ENCODE assay signal across 21 cellular contexts in genomic region chr7:101119876-101120275, GRCh38. TPM values are rescaled to one million over a fixed set of nuclear protein-coding genes. Genes with fewer than 3 reads are reported as not detected.
DNase-seq lines count a peak whose midpoint lies in the region; ATAC-seq and TF ChIP-seq lines count a peak whose summit lies in the region.
"Had no signal": no experiment of that assay in that cellular context is flagged by ENCODE, and none has a peak within 500 bp of the region (broad histone marks: within the 10 kb centered on the region; RNA-seq: fewer than 3 reads in every experiment).

No MANE protein-coding gene starts in this region.

- H3K4me1 ChIP-seq in mammary epithelial cell (ENCODE audit: insufficient read depth, low read length) (peaks cover 34% of the 10 kb centered on the region), mesenchymal stem cell (ENCODE audit: control insufficient read depth, insufficient read depth, low read depth, low read length) (peaks cover 28% of the 10 kb centered on the region)
- H3K4me1 ChIP-seq: pancreas had no signal

- H3K27ac Mint-ChIP-seq in MCF 10A (ENCODE audit: low read depth, unreplicated experiment), result no peak overlapping the region

- POLR2A ChIA-PET in MCF 10A (lab: Yijun Ruan, JAX), result interaction anchor here (0.6 kb wide), 1 partner anchor 16 kb away, joined by 3 read pairs; no protein-coding TSS in a partner anchor

- peak overlapping the region; percentile 62 for H2BK15ac ChIP-seq in mesenchymal stem cell (ENCODE audit: low read depth, poor library complexity, severe bottlenecking)

- H3K27ac ChIP-seq in mammary epithelial cell (ENCODE audit: insufficient read depth, low read depth, low read length), result no peak overlapping the region
- H3K27ac ChIP-seq in mesenchymal stem cell (ENCODE audit: low read length, poor library complexity, severe bottlenecking), result peak overlapping the region; percentile 15
- H3K27ac ChIP-seq: pancreas had no signal

- peak overlapping the region; percentile 91 to 94 for H2BK12ac ChIP-seq in mesenchymal stem cell (ENCODE audit: low read length in 2 of 2)

- TF ChIP-seq CTCF in mammary epithelial cell (conservative IDR thresholded peaks at IDR 0.05 in 1 of 2, IDR thresholded peaks at IDR 0.05 in 1 of 2; ENCODE audit: extremely low read depth in 1 of 2, insufficient read depth in 1 of 2, low read depth in 1 of 2, low read length in 2 of 2) (no peak), MCF 10A (IDR thresholded peaks at IDR 0.05; ENCODE audit: unreplicated experiment) (no peak), GM13976 (IDR thresholded peaks at IDR 0.05; ENCODE audit: borderline replicate concordance, control extremely low read depth, extremely low read depth, insufficient read depth, missing control alignments) (no peak)

- dilution Hi-C loops in mammary epithelial cell (cut with HindIII; ENCODE audit: low sequenced_read_pairs), result no loop called here

- H4K91ac ChIP-seq in mesenchymal stem cell (ENCODE audit: low read length), result no peak overlapping the region

- H3K4ac ChIP-seq in mesenchymal stem cell (ENCODE audit: low read depth in 1 of 2, low read length in 2 of 2), result peak overlapping the region; percentile 6 to 24

- H3K36me3 ChIP-seq in mammary epithelial cell (ENCODE audit: insufficient read depth, low read length) (no peaks in the 10 kb centered on the region), mesenchymal stem cell (ENCODE audit: control insufficient read depth in 1 of 2, insufficient read depth in 2 of 2, low read depth in 1 of 2, low read length in 2 of 2) (no peaks in the 10 kb centered on the region)
- H3K36me3 ChIP-seq: pancreas, sigmoid colon had no signal

- CTCF ChIA-PET in mammary epithelial cell (lab: Charles Lee; ENCODE audit: low non-redundant PET), result no interaction called here
- CTCF ChIA-PET in MCF 10A (lab: Yijun Ruan, JAX), result interaction anchor here (0.6 to 1.0 kb wide), 3 partner anchors 8 to 163 kb away, joined by 3 to 5 read pairs (median 5); no protein-coding TSS in a partner anchor

- WGBS in mammary epithelial cell (ENCODE audit: low coverage, missing lambda C conversion rate), result 34% methylated on average over 9 of the region's 10 CpGs
- WGBS in mesenchymal stem cell, result 55% methylated on average over 10 of the region's 10 CpGs

- DNase-seq in mammary epithelial cell (no peak), MCF 10A (ENCODE audit: unreplicated experiment) (no peak), astrocyte of the hippocampus (ENCODE audit: low read depth, low spot score) (peak; percentile 79), mesenchymal stem cell (no peak), COLO829 (ENCODE audit: low spot score) (no peak), HuH-7.5 (ENCODE audit: low spot score) (no peak), GM13976 (ENCODE audit: low spot score) (no peak)
- DNase-seq: 8988T; activated CD4-positive, alpha-beta T cell treated with anti-CD3 and anti-CD28 coated beads for 4 hours; activated gamma-delta T cell; amniotic stem cell; DMS153; foreskin melanocyte; left colon; NCI-H1436; NCI-H2171 treated with DMSO at 0.1 percent for 48 hours; pancreas; sigmoid colon; stimulated activated CD4-positive, alpha-beta T cell treated with anti-CD3 and anti-CD28 coated beads, Interleukin-4, amount 100 ng/mL, for 1 hour had no signal

- no peak overlapping the region for H2BK5ac ChIP-seq in mesenchymal stem cell (ENCODE audit: low read depth, low read length, poor library complexity, severe bottlenecking)

- H3K4me2 ChIP-seq in mammary epithelial cell (ENCODE audit: insufficient read depth, low read depth, low read length) (no peak overlapping the region), mesenchymal stem cell (ENCODE audit: low read length, poor library complexity, severe bottlenecking) (no peak overlapping the region)

- no peak overlapping the region for H3K4me3 Mint-ChIP-seq in MCF 10A (ENCODE audit: unreplicated experiment)

- H3K27me3 Mint-ChIP-seq in MCF 10A (ENCODE audit: insufficient read depth, unreplicated experiment), result no peaks in the 10 kb centered on the region

- no peaks in the 10 kb centered on the region for H3K36me3 Mint-ChIP-seq in MCF 10A (ENCODE audit: insufficient read depth, unreplicated experiment)

- H2AFZ ChIP-seq in mammary epithelial cell (ENCODE audit: low read depth, low read length) (peak overlapping the region; percentile 54), mesenchymal stem cell (ENCODE audit: low read depth, low read length) (no peak overlapping the region)

- no peak overlapping the region for H3K23ac ChIP-seq in mesenchymal stem cell (ENCODE audit: low read length in 2 of 2)

- peak overlapping the region; percentile 97 for H2AK5ac ChIP-seq in mesenchymal stem cell (ENCODE audit: low read length, severe bottlenecking)

- H3K4me3 ChIP-seq in mammary epithelial cell (replicated peaks in 1 of 3; ENCODE audit: insufficient read depth in 1 of 3, low read depth in 2 of 3, low read length in 3 of 3), result no peak overlapping the region
- H3K4me3 ChIP-seq in mesenchymal stem cell (ENCODE audit: insufficient read depth in 1 of 2, low read depth in 1 of 2, low read length in 2 of 2), result no peak overlapping the region
- H3K4me3 ChIP-seq: pancreas, sigmoid colon had no signal

- in situ Hi-C loops in mammary epithelial cell (cut with MboI; ENCODE audit: low sequenced_read_pairs in 2 of 2) (no loop called here), GM13976 (cut with MboI; ENCODE audit: low sequenced_read_pairs, unreplicated experiment) (no loop called here)

- no peaks in the 10 kb centered on the region for H3K9me3 ChIP-seq in mammary epithelial cell (replicated peaks; ENCODE audit: insufficient read depth, low read length)
- H3K9me3 ChIP-seq in mesenchymal stem cell (ENCODE audit: control insufficient read depth, low read length), result no peaks in the 10 kb centered on the region
- H3K9me3 ChIP-seq: pancreas, sigmoid colon had no signal

- H3K27me3 ChIP-seq in mammary epithelial cell (ENCODE audit: insufficient read depth, low read length) (no peaks in the 10 kb centered on the region), mesenchymal stem cell (ENCODE audit: control insufficient read depth in 1 of 2, insufficient read depth in 1 of 2, low read length in 2 of 2) (no peaks in the 10 kb centered on the region)
- H3K27me3 ChIP-seq: pancreas, sigmoid colon had no signal

- no peak overlapping the region for H3K9ac ChIP-seq in mammary epithelial cell (ENCODE audit: insufficient read depth, low read length)
- no peak overlapping the region for H3K9ac ChIP-seq in mesenchymal stem cell (ENCODE audit: low read length)

- no peaks in the 10 kb centered on the region for H3K9me3 Mint-ChIP-seq in MCF 10A (ENCODE audit: unreplicated experiment)

- H3K4me1 Mint-ChIP-seq in MCF 10A (ENCODE audit: insufficient read depth, unreplicated experiment), result peaks cover 21% of the 10 kb centered on the region

- no peak overlapping the region for H4K8ac ChIP-seq in mesenchymal stem cell (ENCODE audit: low read length)

- no peaks in the 10 kb centered on the region for H3K79me2 ChIP-seq in mammary epithelial cell (ENCODE audit: insufficient read depth, low read length)

- peak overlapping the region; percentile 5 to 56 for H3K18ac ChIP-seq in mesenchymal stem cell (ENCODE audit: low read depth in 1 of 2, low read length in 2 of 2)

- no peak overlapping the region for H2BK120ac ChIP-seq in mesenchymal stem cell (ENCODE audit: low read depth, low read length)

- no peaks in the 10 kb centered on the region for H4K20me1 ChIP-seq in mammary epithelial cell (ENCODE audit: insufficient read depth, low read length)

- no TSS peak for BruUV-seq in mammary epithelial cell (replicated peaks; lab: Mats Ljungman, UMichigan)
- BruUV-seq in MCF 10A (replicated peaks; lab: Mats Ljungman, UMichigan), result no TSS peak

- no peaks in the 10 kb centered on the region for H3K79me1 ChIP-seq in mesenchymal stem cell (replicated peaks; ENCODE audit: low read length, poor library complexity, severe bottlenecking)

- intact Hi-C loops in mammary epithelial cell (cut with micrococcal nuclease) (no loop called here), MCF 10A (cut with micrococcal nuclease) (no loop called here)

- no peak for ATAC-seq in HG02885 (IDR thresholded peaks at IDR 0.05; ENCODE audit: poor library complexity, unreplicated experiment)
- ATAC-seq: left colon, pancreas had no signal

- no peak overlapping the region for H3K14ac ChIP-seq in mesenchymal stem cell (ENCODE audit: low read length in 2 of 2)

RNA-seq across cellular contexts. Expression of gene SERPINE1, which starts 7.0 kb away (rescaled TPM):
- total RNA-seq in mammary epithelial cell (100 to 1,000 TPM; 429 to 467 TPM), MCF 10A (2022) (56.7 and 80.6 TPM in 2 replicates)
- 741 TPM for polyA plus RNA-seq in mammary epithelial cell
- 543 TPM for polyA minus RNA-seq in mammary epithelial cell
- 599 TPM for polyA plus RNA-seq in mesenchymal stem cell (2013, experiment 1 of 2)
- 599 TPM for polyA plus RNA-seq in mesenchymal stem cell (2013, experiment 2 of 2)

RNA-seq across cellular contexts. Expression of gene AP1S1, which starts 34.4 kb away (rescaled TPM):
- total RNA-seq in mammary epithelial cell, result 100 to 1,000 TPM; 102 to 107 TPM
- 232 TPM for polyA plus RNA-seq in mammary epithelial cell
- polyA minus RNA-seq in mammary epithelial cell, result 172 TPM
- total RNA-seq in MCF 10A (2022), result 72.1 and 72.5 TPM in 2 replicates
- 65.9 TPM for polyA plus RNA-seq in mesenchymal stem cell (2013, experiment 1 of 2)
- polyA plus RNA-seq in mesenchymal stem cell (2013, experiment 2 of 2), result 64.7 TPM

RNA-seq across cellular contexts. Expression of gene TRIM56, which starts 34.6 kb away (rescaled TPM):
- total RNA-seq in mammary epithelial cell, result 10 to 100 TPM; 16.3 to 30.8 TPM
- 3.5 TPM for polyA plus RNA-seq in mammary epithelial cell
- polyA minus RNA-seq in mammary epithelial cell, result 13.1 TPM
- 29.6 and 36.8 TPM in 2 replicates for total RNA-seq in MCF 10A (2022)
- polyA plus RNA-seq in mesenchymal stem cell (2013, experiment 1 of 2), result 12.5 TPM
- polyA plus RNA-seq in mesenchymal stem cell (2013, experiment 2 of 2), result 11.5 TPM

RNA-seq across cellular contexts. Expression of gene VGF, which starts 45.5 kb away (rescaled TPM):
- total RNA-seq in mammary epithelial cell (under 1 TPM in 1 of 2 donors, not detected in 1; 0.54 TPM), MCF 10A (2022) (11.2 and 12.8 TPM in 2 replicates)
- polyA plus RNA-seq in mammary epithelial cell, result 0.08 TPM
- not detected for polyA minus RNA-seq in mammary epithelial cell
- polyA plus RNA-seq in mesenchymal stem cell (2013, experiment 1 of 2), result 0.04 TPM
- polyA plus RNA-seq in mesenchymal stem cell (2013, experiment 2 of 2), result 0.05 TPM
- total RNA-seq: subcutaneous adipose tissue had no signal
